In genomic region chr19:37738371-37738770, GRCh38 we compare ENCODE assay signal across 18 cellular contexts. TPM values are rescaled to one million over a fixed set of nuclear protein-coding genes. Genes with fewer than 3 reads are reported as not detected.
DNase-seq lines count a peak whose midpoint lies in the region; ATAC-seq, FAIRE-seq and TF ChIP-seq lines count a peak whose summit lies in the region.
"Had no signal": no experiment of that assay in that cellular context is flagged by ENCODE, and none has a peak within 500 bp of the region (broad histone marks: within the 10 kb centered on the region; RNA-seq: fewer than 3 reads in every experiment).

No MANE protein-coding gene starts in this region.

- CTCF ChIA-PET in HepG2 (lab: Yijun Ruan, JAX; ENCODE audit: low intra/inter-chr PET ratio, low total read pairs): no interaction called here

- peaks cover 3 to 46% (median 34%) of the 10 kb centered on the region in 4 donors for H3K36me3 ChIP-seq in liver (ENCODE audit: control insufficient read depth in 4 of 4, insufficient read depth in 3 of 4, low read depth in 1 of 4, low read length in 3 of 4)
- H3K36me3 ChIP-seq in HepG2 (replicated peaks in 1 of 2; ENCODE audit: control insufficient read depth in 1 of 2, insufficient read depth in 2 of 2, low read length in 2 of 2): peaks cover 5 to 14% of the 10 kb centered on the region in 2 experiments; a peak in 3 of 5 replicates
- peaks cover 23% of the 10 kb centered on the region for H3K36me3 ChIP-seq in endodermal cell (ENCODE audit: control insufficient read depth, insufficient read depth, low read length)
- peaks cover 27 to 36% (median 36%) of the 10 kb centered on the region in 5 donors for H3K36me3 ChIP-seq in subcutaneous abdominal adipose tissue (ENCODE audit: control insufficient read depth in 5 of 5, insufficient read depth in 5 of 5, low read length in 5 of 5)

- no peak for DNase-seq in HepG2 (ENCODE audit: low spot score)
- peak; percentile 14 for DNase-seq in amniotic epithelial cell (ENCODE audit: low read depth)
- DNase-seq in endodermal cell: no peak
- DNase-seq in NOMO-1 (lab: John Stamatoyannopoulos, UW; ENCODE audit: unreplicated experiment in 2 of 2): no peak
- no peak for DNase-seq in cerebellar nuclear complex (lab: John Stamatoyannopoulos, UW)
- DNase-seq: Calu3; CD8-positive, alpha-beta T cell; DMS79 treated with DMSO at 0.1 percent for 48 hours; GF-D8 had no signal

- no peak for FAIRE-seq in HepG2 (lab: Jason Lieb, UNC)
- FAIRE-seq: GM12878, GM19239 had no signal

- H3K4me1 ChIP-seq in liver (ENCODE audit: control insufficient read depth in 4 of 4, insufficient read depth in 4 of 4, low read length in 3 of 4) (no peaks in the 10 kb centered on the region), HepG2 (ENCODE audit: insufficient read depth, low read length) (no peaks in the 10 kb centered on the region), endodermal cell (ENCODE audit: control insufficient read depth, insufficient read depth, low read length) (no peaks in the 10 kb centered on the region), subcutaneous abdominal adipose tissue (ENCODE audit: control insufficient read depth in 5 of 5, insufficient read depth in 5 of 5, low read length in 5 of 5) (peaks cover 0 to 2% (median 0%) of the 10 kb centered on the region in 5 donors)
- H3K4me1 ChIP-seq: BLaER1, HAP-1 had no signal

- no peak overlapping the region for H3K4me3 Mint-ChIP-seq in endodermal cell
- H3K4me3 Mint-ChIP-seq: CD14-positive monocyte; CD8-positive, alpha-beta T cell had no signal

- no peak overlapping the region for H3K27ac ChIP-seq in liver (ENCODE audit: low read depth in 1 of 2, low read length in 2 of 2)
- no peak overlapping the region for H3K27ac ChIP-seq in HepG2 (ENCODE audit: extremely low read length, insufficient read depth, low read length)
- no peak overlapping the region for H3K27ac ChIP-seq in endodermal cell (ENCODE audit: low read depth, low read length)
- H3K27ac ChIP-seq in subcutaneous abdominal adipose tissue (ENCODE audit: low read depth, low read length): no peak overlapping the region
- H3K27ac ChIP-seq: 22Rv1, BLaER1 had no signal

- H3K36me3 Mint-ChIP-seq in endodermal cell (ENCODE audit: low read depth): peaks cover 84% of the 10 kb centered on the region

- H3K27ac Mint-ChIP-seq in endodermal cell: no peak overlapping the region
- H3K27ac Mint-ChIP-seq: CD14-positive monocyte; CD8-positive, alpha-beta T cell had no signal

- H3K27me3 ChIP-seq in liver (ENCODE audit: control insufficient read depth in 4 of 4, insufficient read depth in 4 of 4, low read length in 3 of 4) (no peaks in the 10 kb centered on the region), HepG2 (ENCODE audit: control insufficient read depth in 1 of 2, insufficient read depth in 2 of 2, low read length in 2 of 2) (no peaks in the 10 kb centered on the region; a peak in 1 of 5 replicates), endodermal cell (ENCODE audit: control insufficient read depth, insufficient read depth, low read length, poor library complexity, severe bottlenecking) (no peaks in the 10 kb centered on the region), subcutaneous abdominal adipose tissue (ENCODE audit: control insufficient read depth in 5 of 5, insufficient read depth in 4 of 5, low read length in 5 of 5) (no peaks in the 10 kb centered on the region)
- H3K27me3 ChIP-seq: BLaER1 had no signal

- H3K4me3 ChIP-seq in liver (ENCODE audit: low read depth in 1 of 3, low read length in 3 of 3) (peak overlapping the region in 2 of 3 donors; percentile 57 to 68), HepG2 (replicated peaks in 1 of 3; ENCODE audit: insufficient read depth in 1 of 3, low read depth in 2 of 3, low read length in 3 of 3) (no peak overlapping the region), endodermal cell (ENCODE audit: low read length) (peak overlapping the region; percentile 39), subcutaneous abdominal adipose tissue (ENCODE audit: low read depth in 1 of 5, low read length in 5 of 5) (peak overlapping the region in 4 of 5 donors; percentile 30 to 54 (median 44))
- H3K4me3 ChIP-seq: BLaER1, GM12878, HAP-1 had no signal

- TF ChIP-seq CTCF in liver (IDR thresholded peaks at IDR 0.05; ENCODE audit: low read depth, low read length, missing input control): no peak
- TF ChIP-seq CTCF in HepG2 (CRISPR knock-in tag; IDR thresholded peaks at IDR 0.05): no peak
- no peak for TF ChIP-seq CTCF in endodermal cell (conservative IDR thresholded peaks at IDR 0.05)

- H3K79me2 ChIP-seq in HepG2 (ENCODE audit: insufficient read depth, low read length): no peaks in the 10 kb centered on the region

- no peaks in the 10 kb centered on the region for H4K20me1 ChIP-seq in HepG2 (ENCODE audit: insufficient read depth, low read length)
- H4K20me1 ChIP-seq: BLaER1 had no signal

- H3K27me3 Mint-ChIP-seq in endodermal cell (ENCODE audit: insufficient read depth): no peaks in the 10 kb centered on the region

- TF ChIP-seq EP300 in HepG2 (IDR thresholded peaks at IDR 0.05; ENCODE audit: low read depth in 2 of 2, low read length in 2 of 2) (no peak), HepG2 (CRISPR knock-in tag; IDR thresholded peaks at IDR 0.05; ENCODE audit: borderline replicate concordance) (no peak)

- 90% methylated on average over 5 of the region's 5 CpGs for WGBS in liver
- 73% methylated on average over 5 of the region's 5 CpGs for WGBS in HepG2 (ENCODE audit: low lambda C conversion rate)
- WGBS in endodermal cell (ENCODE audit: insufficient coverage in 1 of 2, insufficient read length in 1 of 2), 2 experiments: 75 to 77% methylated on average over 4 to 5 of the region's 5 CpGs

- H3K4me2 ChIP-seq in HepG2 (ENCODE audit: low read depth, low read length): no peak overlapping the region
- H3K4me2 ChIP-seq: BLaER1 had no signal

- no peaks in the 10 kb centered on the region for H3K4me1 Mint-ChIP-seq in endodermal cell
- H3K4me1 Mint-ChIP-seq: CD14-positive monocyte had no signal

- peaks cover 78% of the 10 kb centered on the region for H3K9me3 Mint-ChIP-seq in endodermal cell

- POLR2A ChIA-PET in HepG2 (lab: Yijun Ruan, JAX): no interaction called here

- H3K9ac ChIP-seq in liver (ENCODE audit: low read depth in 1 of 2, low read length in 2 of 2): no peak overlapping the region
- H3K9ac ChIP-seq in HepG2 (ENCODE audit: insufficient read depth, low read depth, low read length): no peak overlapping the region
- H3K9ac ChIP-seq in endodermal cell (ENCODE audit: extremely low read depth, low read length, poor library complexity, severe bottlenecking): no peak overlapping the region
- H3K9ac ChIP-seq in subcutaneous abdominal adipose tissue (ENCODE audit: low read length in 5 of 5): no peak overlapping the region
- H3K9ac ChIP-seq: BLaER1 had no signal

- TF ChIP-seq POLR2A in HepG2 (IDR thresholded peaks at IDR 0.05; ENCODE audit: insufficient read depth in 1 of 2, low read depth in 2 of 2, low read length in 2 of 2): no peak

- TF ChIP-seq RAD21 in liver (IDR thresholded peaks at IDR 0.05) (no peak), HepG2 (CRISPR knock-in tag; IDR thresholded peaks at IDR 0.05) (no peak)

- ATAC-seq in HepG2 (no peak), GM19463 (IDR thresholded peaks at IDR 0.05; ENCODE audit: unreplicated experiment) (no peak)
- ATAC-seq: CD8-positive, alpha-beta T cell; GM12878 had no signal

- in situ Hi-C loops in HepG2 (cut with HindIII; ENCODE audit: extremely low pct_ligation_motif_present, low pct_unique_long_range_greater_than_20kb): no loop called here

- no peak overlapping the region for H2AFZ ChIP-seq in HepG2 (ENCODE audit: low read length)

- BruUV-seq in HepG2 (replicated peaks; lab: Mats Ljungman, UMichigan): no TSS peak

- intact Hi-C loops in HepG2 (cut with micrococcal nuclease; ENCODE audit: unreplicated experiment): no loop called here

- H3K9me3 ChIP-seq in liver (ENCODE audit: control insufficient read depth in 4 of 4, low read length in 3 of 4) (peaks cover 35 to 73% (median 62%) of the 10 kb centered on the region in 4 donors), HepG2 (ENCODE audit: low read length) (peaks cover 32% of the 10 kb centered on the region), endodermal cell (ENCODE audit: control insufficient read depth, low read length) (peaks cover 49% of the 10 kb centered on the region), subcutaneous abdominal adipose tissue (ENCODE audit: control insufficient read depth in 5 of 5, low read length in 5 of 5) (peaks cover 30 to 81% (median 76%) of the 10 kb centered on the region in 5 donors)

RNA-seq across cellular contexts. Expression of gene ZNF607, which starts 18.8 kb away (rescaled TPM):
- 1 to 10 TPM in 1 of 2 donors, under 1 TPM in 1; 0.84 to 2.6 TPM for total RNA-seq in liver
- polyA plus RNA-seq in liver: under 1 TPM; 0.22 to 0.28 TPM
- 8.3 and 11.3 TPM in 2 replicates for total RNA-seq in HepG2 (2016; rRNA removed; fragmentation: Illumina TruSeq; extraction: Trizol)
- 1.0 and 1.2 TPM in 2 replicates for total RNA-seq in HepG2 (2016; cell fraction: cytosol; rRNA removed; fragmentation: Illumina TruSeq; extraction: Trizol; ENCODE audit: low read depth)
- total RNA-seq in HepG2 (2016; cell fraction: insoluble cytoplasmic fraction; rRNA removed; fragmentation: Illumina TruSeq; extraction: Trizol): 9.2 and 10.6 TPM in 2 replicates
- total RNA-seq in HepG2 (2016; cell fraction: membrane; rRNA removed; fragmentation: Illumina TruSeq; extraction: Trizol): 3.5 and 4.4 TPM in 2 replicates
- total RNA-seq in HepG2 (2016; cell fraction: nucleus; rRNA removed; fragmentation: Illumina TruSeq; extraction: Trizol): 8.0 and 8.2 TPM in 2 replicates
- 3.8 and 4.2 TPM in 2 replicates for polyA plus RNA-seq in HepG2 (2011; rRNA removed)
- polyA plus RNA-seq in HepG2 (2011; cell fraction: cytosol; rRNA removed): 2.7 and 3.3 TPM in 2 replicates
- polyA plus RNA-seq in HepG2 (2011; cell fraction: nucleus; rRNA removed): 7.0 and 9.5 TPM in 2 replicates
- polyA plus RNA-seq in HepG2 (2012): 4.9 and 5.6 TPM in 2 replicates
- polyA plus RNA-seq in HepG2 (2016; cell fraction: cytosol; fragmentation: Illumina TruSeq; extraction: Trizol; ENCODE audit: low read depth): 0.36 and 0.38 TPM in 2 replicates
- polyA plus RNA-seq in HepG2 (2016; cell fraction: insoluble cytoplasmic fraction; fragmentation: Illumina TruSeq; extraction: Trizol; ENCODE audit: low read depth): 4.2 and 4.9 TPM in 2 replicates
- 0.96 and 1.2 TPM in 2 replicates for polyA plus RNA-seq in HepG2 (2016; cell fraction: membrane; fragmentation: Illumina TruSeq; extraction: Trizol; ENCODE audit: low read depth)
- polyA plus RNA-seq in HepG2 (2016; cell fraction: nucleus; fragmentation: Illumina TruSeq; extraction: Trizol; ENCODE audit: insufficient read depth, low read depth): 11.0 and 11.1 TPM in 2 replicates
- polyA minus RNA-seq in HepG2 (2011; rRNA and poly(A)+ RNA removed; ENCODE audit: low replicate concordance): 5.1 and 5.8 TPM in 2 replicates
- 2.3 and 3.2 TPM in 2 replicates for polyA minus RNA-seq in HepG2 (2011; cell fraction: cytosol; rRNA and poly(A)+ RNA removed)
- polyA minus RNA-seq in HepG2 (2011; cell fraction: nucleus; rRNA and poly(A)+ RNA removed): 5.3 and 8.1 TPM in 2 replicates
- total RNA-seq in endodermal cell: 10 to 100 TPM; 21.6 to 24.0 TPM
- 13.6 TPM for polyA plus RNA-seq in endodermal cell (2013, experiment 1 of 2)
- polyA plus RNA-seq in endodermal cell (2013, experiment 2 of 2): 12.9 TPM

RNA-seq across cellular contexts. Expression of gene ZNF573, which starts 41.0 kb away (rescaled TPM):
- 1 to 10 TPM; 4.5 to 5.0 TPM for total RNA-seq in liver
- 1 to 10 TPM in 1 of 2 donors, under 1 TPM in 1; 0.42 to 3.9 TPM for polyA plus RNA-seq in liver
- 9.3 and 16.0 TPM in 2 replicates for total RNA-seq in HepG2 (2016; rRNA removed; fragmentation: Illumina TruSeq; extraction: Trizol)
- total RNA-seq in HepG2 (2016; cell fraction: cytosol; rRNA removed; fragmentation: Illumina TruSeq; extraction: Trizol; ENCODE audit: low read depth): 4.3 and 4.8 TPM in 2 replicates
- 9.5 and 14.7 TPM in 2 replicates for total RNA-seq in HepG2 (2016; cell fraction: insoluble cytoplasmic fraction; rRNA removed; fragmentation: Illumina TruSeq; extraction: Trizol)
- 4.5 and 4.8 TPM in 2 replicates for total RNA-seq in HepG2 (2016; cell fraction: membrane; rRNA removed; fragmentation: Illumina TruSeq; extraction: Trizol)
- 8.8 and 10.3 TPM in 2 replicates for total RNA-seq in HepG2 (2016; cell fraction: nucleus; rRNA removed; fragmentation: Illumina TruSeq; extraction: Trizol)
- polyA plus RNA-seq in HepG2 (2011; rRNA removed): 2.1 and 3.1 TPM in 2 replicates
- polyA plus RNA-seq in HepG2 (2011; cell fraction: cytosol; rRNA removed): 0.62 and 15.1 TPM in 2 replicates
- polyA plus RNA-seq in HepG2 (2011; cell fraction: nucleus; rRNA removed): 2.5 and 16.8 TPM in 2 replicates
- 1.1 and 3.0 TPM in 2 replicates for polyA plus RNA-seq in HepG2 (2012)
- 0.38 and 0.58 TPM in 2 replicates for polyA plus RNA-seq in HepG2 (2016; cell fraction: cytosol; fragmentation: Illumina TruSeq; extraction: Trizol; ENCODE audit: low read depth)
- polyA plus RNA-seq in HepG2 (2016; cell fraction: insoluble cytoplasmic fraction; fragmentation: Illumina TruSeq; extraction: Trizol; ENCODE audit: low read depth): 2.4 and 3.1 TPM in 2 replicates
- polyA plus RNA-seq in HepG2 (2016; cell fraction: membrane; fragmentation: Illumina TruSeq; extraction: Trizol; ENCODE audit: low read depth): 0.39 and 0.66 TPM in 2 replicates
- polyA plus RNA-seq in HepG2 (2016; cell fraction: nucleus; fragmentation: Illumina TruSeq; extraction: Trizol; ENCODE audit: insufficient read depth, low read depth): 1.8 and 4.6 TPM in 2 replicates
- polyA minus RNA-seq in HepG2 (2011; rRNA and poly(A)+ RNA removed; ENCODE audit: low replicate concordance): 6.8 and 11.8 TPM in 2 replicates
- 4.4 and 7.3 TPM in 2 replicates for polyA minus RNA-seq in HepG2 (2011; cell fraction: cytosol; rRNA and poly(A)+ RNA removed)
- 14.3 and 20.4 TPM in 2 replicates for polyA minus RNA-seq in HepG2 (2011; cell fraction: nucleus; rRNA and poly(A)+ RNA removed)
- 10 to 100 TPM; 11.1 to 14.0 TPM for total RNA-seq in endodermal cell
- 5.9 TPM for polyA plus RNA-seq in endodermal cell (2013, experiment 1 of 2)
- polyA plus RNA-seq in endodermal cell (2013, experiment 2 of 2): 7.4 TPM

Comparison
In these comparisons a context has a peak if more than half of its experiments do, and no peak if none do; other contexts are left out.
1. H3K4me3 ChIP-seq: peak in liver (2 of 3), endodermal cell (single experiment) and subcutaneous abdominal adipose tissue (4 of 5); none in HepG2 (0 of 3).